Comparison of ENCODE assay signal across 8 cellular contexts in genomic region chr4:4492161-4492847, GRCh38. TPM values are rescaled to one million over a fixed set of nuclear protein-coding genes. Genes with fewer than 3 reads are reported as not detected.
A peak's percentile ranks its signal among the peaks of the same experiment; 100 is the strongest.
DNase-seq lines count a peak whose midpoint lies in the region; ATAC-seq, FAIRE-seq and TF ChIP-seq lines count a peak whose summit lies in the region.

No MANE protein-coding gene starts in this region.

- ATAC-seq in HG02571 (IDR thresholded peaks at IDR 0.05; ENCODE audit: unreplicated experiment) = peak; percentile 51
- no peak for ATAC-seq in right cardiac atrium

- intact Hi-C loops in right cardiac atrium (cut with DNase I) = no loop called here

- no peaks in the 10 kb centered on the region for H3K27me3 ChIP-seq in right cardiac atrium (ENCODE audit: control insufficient read depth, insufficient read depth)

- H3K4me3 Mint-ChIP-seq in mesothelial cell of epicardium (peak overlapping the region; percentile 25), type B pancreatic cell (no peak overlapping the region)

- WGBS in right cardiac atrium = 63% methylated on average over 6 of the region's 6 CpGs

- H3K36me3 Mint-ChIP-seq in mesothelial cell of epicardium = no peaks in the 10 kb centered on the region
- H3K36me3 Mint-ChIP-seq in type B pancreatic cell = no peaks in the 10 kb centered on the region

- TF ChIP-seq CTCF in mesothelial cell of epicardium (IDR thresholded peaks at IDR 0.05; ENCODE audit: unreplicated experiment) (no peak), type B pancreatic cell (conservative IDR thresholded peaks at IDR 0.05) (no peak)

- peaks cover 7% of the 10 kb centered on the region for H3K4me1 ChIP-seq in right cardiac atrium (ENCODE audit: control insufficient read depth, insufficient read depth, low read length)

- peaks cover 23% of the 10 kb centered on the region for H3K4me1 Mint-ChIP-seq in mesothelial cell of epicardium
- H3K4me1 Mint-ChIP-seq in type B pancreatic cell (ENCODE audit: unreplicated experiment) = peaks cover 22% of the 10 kb centered on the region

- H3K9me3 Mint-ChIP-seq in mesothelial cell of epicardium (no peaks in the 10 kb centered on the region), type B pancreatic cell (no peaks in the 10 kb centered on the region)

- H3K27ac Mint-ChIP-seq in mesothelial cell of epicardium (peak overlapping the region; percentile 79), type B pancreatic cell (no peak overlapping the region)

- FAIRE-seq in GM18507 (lab: Jason Lieb, UNC) = peak; percentile 80

- H3K27ac ChIP-seq in right cardiac atrium (ENCODE audit: low read length) = no peak overlapping the region

- DNase-seq in GM18507 (ENCODE audit: extremely low spot score, insufficient read length, low read depth) (peak; percentile 29), RPMI7951 (ENCODE audit: low read depth) (peak; percentile 23), mesothelial cell of epicardium (ENCODE audit: low spot score in 2 of 2, unreplicated experiment in 2 of 2) (no peak), type B pancreatic cell (ENCODE audit: extremely low spot score, unreplicated experiment) (no peak), NCI-H69 (lab: John Stamatoyannopoulos, UW) (no peak), mucosa of gallbladder (ENCODE audit: low spot score) (no peak), right cardiac atrium (no peak)

- H3K27me3 Mint-ChIP-seq in mesothelial cell of epicardium (ENCODE audit: low read depth) (no peaks in the 10 kb centered on the region), type B pancreatic cell (no peaks in the 10 kb centered on the region)

- no peak overlapping the region for H3K4me3 ChIP-seq in right cardiac atrium (ENCODE audit: low read length)

- H3K9me3 ChIP-seq in right cardiac atrium (ENCODE audit: control insufficient read depth, low read length) = no peaks in the 10 kb centered on the region

RNA-seq across cellular contexts. Expression of gene STX18, which starts 49.5 kb away (rescaled TPM):
- 21.5 and 24.2 TPM in 2 replicates for total RNA-seq in RPMI7951 (2014; rRNA removed; shearing (Covaris generic))
- total RNA-seq in mesothelial cell of epicardium (41.7 to 44.5 TPM (median 42.6 TPM) in 3 replicates), type B pancreatic cell (ENCODE audit: low replicate concordance) (28.6 and 36.7 TPM in 2 replicates), mucosa of gallbladder (32.4 TPM), right cardiac atrium (10 to 100 TPM; 15.4 to 25.9 (median 17.7) TPM)
- 14.9 TPM for polyA plus RNA-seq in right cardiac atrium

Comparison
In these comparisons a context has a peak if more than half of its experiments do, and no peak if none do; other contexts are left out.
1. DNase-seq: peak in GM18507 (single experiment) and RPMI7951 (single experiment); none in mesothelial cell of epicardium (0 of 2), type B pancreatic cell (single experiment), NCI-H69 (single experiment), mucosa of gallbladder (single experiment) and right cardiac atrium (0 of 3).